In genomic region chr16:23506606-23506994, GRCh38 we compare ENCODE assay signal across 20 cellular contexts. TPM values are rescaled to one million over a fixed set of nuclear protein-coding genes. Genes with fewer than 3 reads are reported as not detected.
DNase-seq lines count a peak whose midpoint lies in the region; ATAC-seq and TF ChIP-seq lines count a peak whose summit lies in the region.
"Had no signal": no experiment of that assay in that cellular context is flagged by ENCODE, and none has a peak within 500 bp of the region (broad histone marks: within the 10 kb centered on the region; RNA-seq: fewer than 3 reads in every experiment).

No MANE protein-coding gene starts in this region.

- H3K36me3 ChIP-seq in mesenchymal stem cell (ENCODE audit: control insufficient read depth in 1 of 2, insufficient read depth in 2 of 2, low read depth in 1 of 2, low read length in 2 of 2) (peaks cover 3 to 4% of the 10 kb centered on the region in 2 experiments), mucosa of descending colon (ENCODE audit: low read depth) (no peaks in the 10 kb centered on the region)

- peak overlapping the region in 1 of 2 experiments; percentile 34 for H3K18ac ChIP-seq in mesenchymal stem cell (ENCODE audit: low read depth in 1 of 2, low read length in 2 of 2)

- no peak overlapping the region for H3K4ac ChIP-seq in mesenchymal stem cell (ENCODE audit: low read depth in 1 of 2, low read length in 2 of 2)

- no peak overlapping the region for H3K9ac ChIP-seq in mesenchymal stem cell (ENCODE audit: low read length)

- H4K91ac ChIP-seq in mesenchymal stem cell (ENCODE audit: low read length) = no peak overlapping the region

- DNase-seq in natural killer cell treated with Interleukin-12 subunit alpha and Interleukin-12 subunit beta and Interleukin-15 and Interleukin-18, amount 100 ng/mL, for 72 hours (ENCODE audit: low spot score) = no peak
- DNase-seq in natural killer cell (no peak), T-cell (no peak), mesenchymal stem cell (no peak), kidney tubule cell (ENCODE audit: low spot score) (no peak), activated gamma-delta T cell (lab: John Stamatoyannopoulos, UW) (no peak), mucosa of descending colon (no peak)
- DNase-seq in stimulated activated naive CD4-positive, alpha-beta T cell treated with Interleukin-2 at 50 U/mL for 16 hours (lab: John Stamatoyannopoulos, UW) = no peak
- DNase-seq: activated CD4-positive, alpha-beta T cell treated with anti-CD3 and anti-CD28 coated beads for 1 hour; activated CD8-positive, alpha-beta memory T cell treated with anti-CD3 and anti-CD28 coated beads, Interleukin-2, amount 10 ng/mL, durations not matched to agents 7 days and 5 days; activated gamma-delta T cell treated with Interleukin-2 at 50 U/mL for 16 hours; anterior cingulate cortex; HFFc6; MG63; NCI-H1930; SHP77 treated with DMSO at 0.1 percent for 48 hours; trophoblast cell had no signal

- peak overlapping the region; percentile 85 for H2AK5ac ChIP-seq in mesenchymal stem cell (ENCODE audit: low read length, severe bottlenecking)

- no peaks in the 10 kb centered on the region for H3K9me3 Mint-ChIP-seq in natural killer cell treated with Interleukin-12 subunit alpha and Interleukin-12 subunit beta and Interleukin-15 and Interleukin-18, amount 100 ng/mL, for 72 hours
- H3K9me3 Mint-ChIP-seq in natural killer cell = no peaks in the 10 kb centered on the region
- H3K9me3 Mint-ChIP-seq in T-cell = no peaks in the 10 kb centered on the region
- H3K9me3 Mint-ChIP-seq: HFFc6 had no signal

- no peak overlapping the region for H2BK5ac ChIP-seq in mesenchymal stem cell (ENCODE audit: low read depth, low read length, poor library complexity, severe bottlenecking)

- H3K27ac ChIP-seq in mesenchymal stem cell (ENCODE audit: low read length, poor library complexity, severe bottlenecking) = peak overlapping the region; percentile 94
- H3K27ac ChIP-seq: A549 had no signal

- no peak overlapping the region for H2BK120ac ChIP-seq in mesenchymal stem cell (ENCODE audit: low read depth, low read length)

- H3K27ac Mint-ChIP-seq in natural killer cell treated with Interleukin-12 subunit alpha and Interleukin-12 subunit beta and Interleukin-15 and Interleukin-18, amount 100 ng/mL, for 72 hours = peak overlapping the region in 1 of 2 donors; percentile 22
- H3K27ac Mint-ChIP-seq in natural killer cell (peak overlapping the region in 1 of 2 donors; percentile 95), T-cell (peak overlapping the region; percentile 13 to 74)
- H3K27ac Mint-ChIP-seq: activated CD8-positive, alpha-beta memory T cell treated with anti-CD3 and anti-CD28 coated beads, Interleukin-2, amount 10 ng/mL, durations not matched to agents 7 days and 5 days; HFFc6 had no signal

- H3K4me3 ChIP-seq in mesenchymal stem cell (ENCODE audit: insufficient read depth in 1 of 2, low read depth in 1 of 2, low read length in 2 of 2) (no peak overlapping the region), mucosa of descending colon (no peak overlapping the region)
- H3K4me3 ChIP-seq: A549, MG63, smooth muscle cell had no signal

- H3K27me3 ChIP-seq in mesenchymal stem cell (ENCODE audit: control insufficient read depth in 1 of 2, insufficient read depth in 1 of 2, low read length in 2 of 2) = no peaks in the 10 kb centered on the region
- H3K27me3 ChIP-seq: MG63 had no signal

- no peak overlapping the region for H2BK12ac ChIP-seq in mesenchymal stem cell (ENCODE audit: low read length in 2 of 2)

- H3K4me3 Mint-ChIP-seq in natural killer cell treated with Interleukin-12 subunit alpha and Interleukin-12 subunit beta and Interleukin-15 and Interleukin-18, amount 100 ng/mL, for 72 hours = peak overlapping the region; percentile 36
- H3K4me3 Mint-ChIP-seq in natural killer cell (no peak overlapping the region), T-cell (peak overlapping the region in 2 of 3 donors; percentile 1 to 40)
- H3K4me3 Mint-ChIP-seq: activated CD8-positive, alpha-beta memory T cell treated with anti-CD3 and anti-CD28 coated beads, Interleukin-2, amount 10 ng/mL, durations not matched to agents 7 days and 5 days; HFFc6 had no signal

- POLR2A ChIA-PET in T-cell (lab: Charles Lee) = no interaction called here

- H3K9me3 ChIP-seq in mesenchymal stem cell (ENCODE audit: control insufficient read depth, low read length) (no peaks in the 10 kb centered on the region), mucosa of descending colon (no peaks in the 10 kb centered on the region)
- H3K9me3 ChIP-seq: A549, MG63 had no signal

- peaks cover 2% of the 10 kb centered on the region for H3K79me1 ChIP-seq in mesenchymal stem cell (replicated peaks; ENCODE audit: low read length, poor library complexity, severe bottlenecking)

- H3K4me1 Mint-ChIP-seq in natural killer cell treated with Interleukin-12 subunit alpha and Interleukin-12 subunit beta and Interleukin-15 and Interleukin-18, amount 100 ng/mL, for 72 hours (ENCODE audit: low read depth in 2 of 2) = peaks cover 48 to 66% of the 10 kb centered on the region in 2 donors
- peaks cover 65 to 69% of the 10 kb centered on the region in 2 donors for H3K4me1 Mint-ChIP-seq in natural killer cell
- peaks cover 65 to 86% (median 76%) of the 10 kb centered on the region in 3 donors for H3K4me1 Mint-ChIP-seq in T-cell

- H3K4me1 ChIP-seq in mesenchymal stem cell (ENCODE audit: control insufficient read depth, insufficient read depth, low read depth, low read length) (peaks cover 38% of the 10 kb centered on the region), mucosa of descending colon (ENCODE audit: low read depth) (peaks cover 13% of the 10 kb centered on the region)

- no peak overlapping the region for H2AFZ ChIP-seq in mesenchymal stem cell (ENCODE audit: low read depth, low read length)

- no peak for TF ChIP-seq CTCF in natural killer cell (IDR thresholded peaks at IDR 0.05)
- TF ChIP-seq CTCF in mucosa of descending colon (IDR thresholded peaks at IDR 0.05) = no peak

- H3K4me2 ChIP-seq in mesenchymal stem cell (ENCODE audit: low read length, poor library complexity, severe bottlenecking) = no peak overlapping the region
- H3K4me2 ChIP-seq: A549, smooth muscle cell had no signal

- H3K27me3 Mint-ChIP-seq in natural killer cell treated with Interleukin-12 subunit alpha and Interleukin-12 subunit beta and Interleukin-15 and Interleukin-18, amount 100 ng/mL, for 72 hours = no peaks in the 10 kb centered on the region
- H3K27me3 Mint-ChIP-seq in natural killer cell (ENCODE audit: low read depth in 2 of 2) = no peaks in the 10 kb centered on the region
- no peaks in the 10 kb centered on the region for H3K27me3 Mint-ChIP-seq in T-cell
- H3K27me3 Mint-ChIP-seq: activated CD8-positive, alpha-beta memory T cell treated with anti-CD3 and anti-CD28 coated beads, Interleukin-2, amount 10 ng/mL, durations not matched to agents 7 days and 5 days had no signal

- CTCF ChIA-PET in T-cell (lab: Charles Lee) = interaction anchor here in 1 of 2 donors (0.6 kb wide), 1 partner anchor 74 kb away, joined by 4 read pairs; no protein-coding TSS in a partner anchor

- H3K14ac ChIP-seq in mesenchymal stem cell (ENCODE audit: low read length in 2 of 2) = no peak overlapping the region

- no peak for ATAC-seq in natural killer cell treated with Interleukin-12 subunit alpha and Interleukin-12 subunit beta and Interleukin-15 and Interleukin-18, amount 100 ng/mL, for 72 hours
- no peak for ATAC-seq in natural killer cell
- ATAC-seq in T-cell (replicated peaks in 1 of 4) = no peak
- ATAC-seq in mucosa of descending colon = no peak
- ATAC-seq: A549; activated CD8-positive, alpha-beta memory T cell treated with anti-CD3 and anti-CD28 coated beads, Interleukin-2, amount 10 ng/mL, durations not matched to agents 7 days and 5 days; left lobe of liver had no signal

- intact Hi-C loops in natural killer cell (cut with micrococcal nuclease) (no loop called here), mucosa of descending colon (cut with DNase I, micrococcal nuclease) (no loop called here)

- H3K36me3 Mint-ChIP-seq in natural killer cell treated with Interleukin-12 subunit alpha and Interleukin-12 subunit beta and Interleukin-15 and Interleukin-18, amount 100 ng/mL, for 72 hours = peaks cover 7% of the 10 kb centered on the region
- no peaks in the 10 kb centered on the region for H3K36me3 Mint-ChIP-seq in natural killer cell
- H3K36me3 Mint-ChIP-seq in T-cell = peaks cover 6% of the 10 kb centered on the region

- no peak overlapping the region for H4K8ac ChIP-seq in mesenchymal stem cell (ENCODE audit: low read length)

- WGBS in mesenchymal stem cell = 89% methylated on average over 8 of the region's 8 CpGs

- no peak overlapping the region for H3K23ac ChIP-seq in mesenchymal stem cell (ENCODE audit: low read length in 2 of 2)

- no peak overlapping the region for H2BK15ac ChIP-seq in mesenchymal stem cell (ENCODE audit: low read depth, poor library complexity, severe bottlenecking)

RNA-seq across cellular contexts. Expression of gene GGA2, which starts 3.7 kb away (rescaled TPM):
- 10 to 100 TPM; 61.0 to 97.3 TPM for total RNA-seq in natural killer cell treated with Interleukin-12 subunit alpha and Interleukin-12 subunit beta and Interleukin-15 and Interleukin-18, amount 100 ng/mL, for 72 hours
- total RNA-seq in natural killer cell (100 to 1,000 TPM; 129 to 134 (median 131) TPM), T-cell (100 to 1,000 TPM in 2 of 5 donors, 10 to 100 TPM in 3; 84.0 to 146 (median 99.6) TPM), mucosa of descending colon (10 to 100 TPM; 37.9 to 62.6 (median 47.6) TPM)
- 22.6 TPM for polyA plus RNA-seq in mesenchymal stem cell (2013, experiment 1 of 2)
- 23.2 TPM for polyA plus RNA-seq in mesenchymal stem cell (2013, experiment 2 of 2)

RNA-seq across cellular contexts. Expression of gene EARS2, which starts 50.5 kb away (rescaled TPM):
- 10 to 100 TPM; 19.2 to 34.9 TPM for total RNA-seq in natural killer cell treated with Interleukin-12 subunit alpha and Interleukin-12 subunit beta and Interleukin-15 and Interleukin-18, amount 100 ng/mL, for 72 hours
- 10 to 100 TPM; 12.1 to 14.2 (median 12.4) TPM for total RNA-seq in natural killer cell
- 10 to 100 TPM; 10.8 to 19.4 (median 15.9) TPM for total RNA-seq in T-cell
- polyA plus RNA-seq in mesenchymal stem cell (2013, experiment 1 of 2) = 9.8 TPM
- polyA plus RNA-seq in mesenchymal stem cell (2013, experiment 2 of 2) = 9.5 TPM
- total RNA-seq in mucosa of descending colon = 10 to 100 TPM; 15.2 to 18.0 (median 17.2) TPM

RNA-seq across cellular contexts. Expression of gene UBFD1, which starts 50.9 kb away (rescaled TPM):
- total RNA-seq in natural killer cell treated with Interleukin-12 subunit alpha and Interleukin-12 subunit beta and Interleukin-15 and Interleukin-18, amount 100 ng/mL, for 72 hours = 10 to 100 TPM; 53.8 to 87.1 TPM
- 10 to 100 TPM; 51.4 to 65.8 (median 63.6) TPM for total RNA-seq in natural killer cell
- total RNA-seq in T-cell = 10 to 100 TPM; 43.6 to 49.1 (median 46.3) TPM
- polyA plus RNA-seq in mesenchymal stem cell (2013, experiment 1 of 2) = 28.8 TPM
- 30.8 TPM for polyA plus RNA-seq in mesenchymal stem cell (2013, experiment 2 of 2)
- 10 to 100 TPM; 27.8 to 38.3 (median 28.5) TPM for total RNA-seq in mucosa of descending colon

RNA-seq across cellular contexts. Expression of gene COG7, which starts 53.6 kb away (rescaled TPM):
- 10 to 100 TPM; 21.9 to 28.2 TPM for total RNA-seq in natural killer cell treated with Interleukin-12 subunit alpha and Interleukin-12 subunit beta and Interleukin-15 and Interleukin-18, amount 100 ng/mL, for 72 hours
- total RNA-seq in natural killer cell = 10 to 100 TPM; 18.4 to 26.6 (median 20.3) TPM
- 10 to 100 TPM; 15.8 to 23.2 (median 22.4) TPM for total RNA-seq in T-cell
- 14.8 TPM for polyA plus RNA-seq in mesenchymal stem cell (2013, experiment 1 of 2)
- 12.9 TPM for polyA plus RNA-seq in mesenchymal stem cell (2013, experiment 2 of 2)
- 10 to 100 TPM; 25.4 to 40.5 (median 32.6) TPM for total RNA-seq in mucosa of descending colon
